9 cellular contexts compared by ENCODE assay signal in the genomic region with DNA sequence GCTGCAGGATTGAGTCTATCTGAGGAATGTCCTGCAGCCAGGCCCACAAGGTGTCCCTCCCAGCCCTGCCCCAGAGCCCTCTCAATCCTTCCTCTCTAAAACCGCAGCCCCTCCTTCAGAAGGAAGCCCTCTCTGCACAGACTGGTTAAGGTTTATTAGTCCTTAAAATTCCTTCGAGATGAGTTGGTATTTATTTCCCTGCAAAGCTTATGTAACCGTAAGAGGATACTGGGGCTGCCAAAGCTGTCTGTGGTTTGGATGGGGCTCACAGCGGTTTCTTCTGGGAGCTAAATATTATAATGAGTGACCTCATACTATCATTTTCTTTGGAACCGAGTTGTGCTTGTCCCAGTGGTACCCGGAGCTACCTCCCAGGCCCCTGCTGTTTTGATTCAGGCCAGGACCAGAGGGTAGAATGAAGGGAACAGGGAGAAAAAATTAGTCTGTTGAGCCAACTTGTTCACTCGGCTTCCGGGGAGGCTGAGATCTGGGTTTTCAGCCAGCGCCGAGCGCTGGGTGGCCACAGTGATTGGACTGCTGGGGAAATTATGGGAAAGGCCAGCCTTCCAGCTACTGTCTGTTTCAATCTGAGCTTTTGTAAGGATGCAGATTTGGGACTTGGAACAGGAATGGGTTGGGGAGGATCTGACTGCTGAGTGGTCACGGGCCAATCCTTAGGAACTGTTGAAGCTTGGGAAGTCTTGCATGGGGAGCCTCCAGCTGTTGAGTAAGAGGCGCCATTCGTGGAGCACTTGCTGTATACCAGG.
DNase-seq lines count a peak whose midpoint lies in the region; ATAC-seq and TF ChIP-seq lines count a peak whose summit lies in the region.
"Had no signal": no experiment of that assay in that cellular context is flagged by ENCODE, and none has a peak within 500 bp of the region (broad histone marks: within the 10 kb centered on the region; RNA-seq: fewer than 3 reads in every experiment).

No MANE protein-coding gene starts in this region.

- H3K27me3 Mint-ChIP-seq in nephron progenitor cell (ENCODE audit: low read depth, poor library complexity) = peaks cover 3% of the 10 kb centered on the region

- H3K9me3 Mint-ChIP-seq in nephron progenitor cell = no peaks in the 10 kb centered on the region

- TF ChIP-seq CTCF in AG10803 (conservative IDR thresholded peaks at IDR 0.05; ENCODE audit: low read length) (no peak; the same call in 1 of the 2 replicates), nephron progenitor cell (IDR thresholded peaks at IDR 0.05) (no peak)

- peak; percentile 98 for DNase-seq in AG10803 (ENCODE audit: low read depth)
- peak; percentile 98 for DNase-seq in NCI-H226
- no peak for DNase-seq in nephron progenitor cell
- DNase-seq in NCI-H82 treated with DMSO at 0.1 percent for 48 hours (lab: John Stamatoyannopoulos, UW; ENCODE audit: unreplicated experiment) = no peak
- no peak for DNase-seq in DMS153 treated with DMSO at 0.1 percent for 48 hours (lab: John Stamatoyannopoulos, UW; ENCODE audit: unreplicated experiment)
- no peak for DNase-seq in GF-D8 (lab: John Stamatoyannopoulos, UW)
- DNase-seq in NCI-H526 treated with DMSO at 0.1 percent for 48 hours (lab: John Stamatoyannopoulos, UW) = no peak

- H3K4me3 ChIP-seq in AG10803 (ENCODE audit: low read length) = peak overlapping the region; percentile 33
- H3K4me3 ChIP-seq: K562 had no signal

- no peaks in the 10 kb centered on the region for H3K36me3 Mint-ChIP-seq in nephron progenitor cell (ENCODE audit: low read depth)

- peak; percentile 58 for ATAC-seq in esophagus mucosa
- ATAC-seq: K562 had no signal

- H3K4me3 Mint-ChIP-seq in nephron progenitor cell = no peak overlapping the region

- peak overlapping the region; percentile 69 for H3K27ac Mint-ChIP-seq in nephron progenitor cell

- peaks cover 20% of the 10 kb centered on the region for H3K4me1 Mint-ChIP-seq in nephron progenitor cell

Comparison
In these comparisons a context has a peak if more than half of its experiments do, and no peak if none do; other contexts are left out.
1. DNase-seq: peak in AG10803 (single experiment) and NCI-H226 (single experiment); none in nephron progenitor cell (single experiment), NCI-H82 treated with DMSO at 0.1 percent for 48 hours (single experiment), DMS153 treated with DMSO at 0.1 percent for 48 hours (single experiment), GF-D8 (single experiment) and NCI-H526 treated with DMSO at 0.1 percent for 48 hours (single experiment).